In genomic region chr6:90266845-90267621, GRCh38 we compare ENCODE assay signal across 1 cellular context.
TF ChIP-seq lines count a peak whose summit lies in the region.

No MANE protein-coding gene starts in this region.

TF ChIP-seq in GM23338, 12 proteins besides CTCF, POLR2A, EP300 and RAD21 (continued from another document):
- no peak for TF ChIP-seq ZNF462 (CRISPR knock-in tag; IDR thresholded peaks at IDR 0.05)
- TF ChIP-seq NANOG (IDR thresholded peaks at IDR 0.05; ENCODE audit: borderline replicate concordance): no peak
- TF ChIP-seq CREB1 (CRISPR knock-in tag; IDR thresholded peaks at IDR 0.05; ENCODE audit: low read depth): no peak
- TF ChIP-seq REST (IDR thresholded peaks at IDR 0.05; ENCODE audit: unreplicated experiment): no peak
